ENCODE assay signal across 8 cellular contexts in the genomic region with DNA sequence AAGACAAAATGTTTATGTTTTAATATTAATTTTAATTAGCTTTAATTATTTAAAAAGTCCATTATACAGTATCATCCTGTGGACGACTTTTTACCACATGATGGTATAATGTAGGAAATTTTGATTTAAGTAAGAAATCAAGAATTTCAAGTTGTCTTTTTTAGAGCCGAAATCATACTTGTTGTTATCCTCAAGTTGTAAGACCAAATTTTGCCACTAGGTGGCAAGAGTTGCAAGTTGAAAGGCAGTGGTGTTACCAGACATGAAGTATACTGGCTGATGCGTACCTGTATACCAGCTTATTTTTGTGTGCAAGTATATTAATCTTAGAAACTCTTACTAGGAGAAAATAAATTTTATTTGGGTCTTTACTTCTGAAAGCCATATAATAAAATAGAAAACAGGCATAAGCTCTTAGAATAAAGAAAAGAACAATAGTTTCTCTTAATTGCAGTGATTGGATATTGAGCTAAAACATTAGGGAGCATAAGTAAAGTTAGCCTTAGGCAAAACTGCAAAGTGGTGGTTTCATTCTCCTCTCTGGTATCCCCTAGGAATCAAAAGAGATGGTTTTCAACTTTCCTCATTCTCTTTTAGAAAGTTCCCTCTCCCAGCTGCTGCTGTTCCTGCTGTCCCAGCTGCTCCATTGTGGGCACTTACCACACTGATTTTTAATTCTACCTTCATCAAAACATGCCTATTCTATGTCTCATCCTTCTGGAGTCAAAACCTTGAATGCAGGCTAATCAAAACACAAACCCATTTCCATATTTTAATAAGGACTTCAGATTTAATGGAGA.
DNase-seq lines count a peak whose midpoint lies in the region; ATAC-seq, FAIRE-seq and TF ChIP-seq lines count a peak whose summit lies in the region.

No MANE protein-coding gene starts in this region.

- RAD21 ChIA-PET in GM12878 (lab: Charles Lee; ENCODE audit: unreplicated experiment), result interaction anchor here (0.6 to 1.6 kb wide), 7 partner anchors 18 to 883 kb away, joined by 3 to 7 read pairs (median 3); no protein-coding TSS in a partner anchor

- CTCF ChIA-PET in GM12878 (lab: Yijun Ruan, JAX), result interaction anchor here (0.7 to 3.0 kb wide), 36 partner anchors 9 to 960 kb away, joined by 3 to 19 read pairs (median 4); no protein-coding TSS in a partner anchor

- in situ Hi-C loops in GM12878 (cut with MboI), result no loop called here

- peak; percentile 77 for ATAC-seq in GM19452 (IDR thresholded peaks at IDR 0.05; ENCODE audit: unreplicated experiment)
- peak; percentile 89 for ATAC-seq in HG03469 (IDR thresholded peaks at IDR 0.05; ENCODE audit: unreplicated experiment)
- ATAC-seq in GM12878, result peak; percentile 84

- H3K27ac ChIP-seq in GM12878 (ENCODE audit: control insufficient read depth, insufficient read depth), result no peak overlapping the region
- H3K27ac ChIP-seq in testis, result no peak overlapping the region

- H3K27me3 ChIP-seq in GM12878 (replicated peaks in 1 of 2; ENCODE audit: control insufficient read depth in 2 of 2, insufficient read depth in 2 of 2, low read length in 1 of 2) (no peaks in the 10 kb centered on the region), testis (no peaks in the 10 kb centered on the region)

- TF ChIP-seq RAD21 in GM12878 (IDR thresholded peaks at IDR 0.05; ENCODE audit: insufficient read depth, low read depth, low read length), result peak; percentile 58

- no peak overlapping the region for H2AFZ ChIP-seq in GM12878 (ENCODE audit: control insufficient read depth, low read depth, low read length)

- peak; percentile 64 for DNase-seq in EH (ENCODE audit: low read depth)
- peak; percentile 42 for DNase-seq in NCI-H510A treated with DMSO at 0.1 percent for 48 hours (lab: John Stamatoyannopoulos, UW)
- DNase-seq in GM12878 (ENCODE audit: low read depth, low spot score), result no peak
- peak; percentile 83 for DNase-seq in iris pigment epithelial cell (ENCODE audit: low read depth)
- peak; percentile 66 for DNase-seq in testis
- no peak for DNase-seq in activated CD8-positive, alpha-beta memory T cell treated with anti-CD3 and anti-CD28 coated beads for 24 hours

- 15% methylated on average over 3 of the region's 3 CpGs for WGBS in GM12878 (ENCODE audit: insufficient coverage, insufficient replicate concordance, low lambda C conversion rate, missing lambda C conversion rate)
- 13 to 21% methylated on average over 3 of the region's 3 CpGs for WGBS in testis, 2 donors

- H3K79me2 ChIP-seq in GM12878 (ENCODE audit: control insufficient read depth, insufficient read depth, low read length), result no peaks in the 10 kb centered on the region

- no peak for TF ChIP-seq EP300 in GM12878 (IDR thresholded peaks at IDR 0.05; ENCODE audit: borderline replicate concordance in 1 of 2, control insufficient read depth in 1 of 2, low read depth in 2 of 2, low read length in 2 of 2)

- H3K9ac ChIP-seq in GM12878 (ENCODE audit: control insufficient read depth, insufficient read depth, low read length), result no peak overlapping the region

- intact Hi-C loops in GM12878 (cut with micrococcal nuclease; ENCODE audit: unreplicated experiment) (loop anchor here (1.0 to 10.0 kb wide), 4 partner anchors 286 to 960 kb away; no protein-coding TSS in a partner anchor), testis (cut with DNase I; ENCODE audit: low total_unique reads) (no loop called here)

- SMC1A ChIA-PET in GM12878 (lab: Charles Lee; ENCODE audit: uncharacterized antibody, unreplicated experiment), result interaction anchor here (0.5 to 1.7 kb wide), 12 partner anchors 9 to 884 kb away, joined by 3 to 8 read pairs (median 3); no protein-coding TSS in a partner anchor

- no peaks in the 10 kb centered on the region for H3K36me3 ChIP-seq in GM12878 (ENCODE audit: control insufficient read depth in 2 of 2, insufficient read depth in 2 of 2, low read length in 1 of 2)
- no peaks in the 10 kb centered on the region for H3K36me3 ChIP-seq in testis (ENCODE audit: low read depth, missing control alignments)

- POLR2A ChIA-PET in GM12878 (lab: Charles Lee), result no interaction called here

- H4K20me1 ChIP-seq in GM12878 (ENCODE audit: control insufficient read depth, insufficient read depth), result no peaks in the 10 kb centered on the region

- FAIRE-seq in GM12878 (lab: Jason Lieb, UNC), result peak; percentile 68

- H3K4me1 ChIP-seq in GM12878 (ENCODE audit: control insufficient read depth, insufficient read depth, low read length), result no peaks in the 10 kb centered on the region
- H3K4me1 ChIP-seq in testis, result no peaks in the 10 kb centered on the region

- H3K9me3 ChIP-seq in GM12878 (replicated peaks; ENCODE audit: control insufficient read depth, insufficient read depth, low read length) (no peaks in the 10 kb centered on the region), testis (no peaks in the 10 kb centered on the region)

- H3K4me3 ChIP-seq in GM12878, result no peak overlapping the region
- no peak overlapping the region for H3K4me3 ChIP-seq in testis

- TF ChIP-seq CTCF in GM12878 (IDR thresholded peaks at IDR 0.05 in 2 of 3, conservative IDR thresholded peaks at IDR 0.05 in 1 of 3; ENCODE audit: control insufficient read depth in 2 of 3, extremely low read depth in 1 of 3, insufficient read depth in 1 of 3, low read depth in 3 of 3, low read length in 3 of 3), result peak; percentile 58 to 60 (median 60)
- TF ChIP-seq CTCF in testis (IDR thresholded peaks at IDR 0.05), result peak; percentile 33 to 80 (median 69)

- H3K4me2 ChIP-seq in GM12878 (ENCODE audit: control insufficient read depth, insufficient read depth), result no peak overlapping the region

- TF ChIP-seq POLR2A in GM12878 (IDR thresholded peaks at IDR 0.05; ENCODE audit: low read depth, low read length), result no peak
- TF ChIP-seq POLR2A in testis (IDR thresholded peaks at IDR 0.05), result no peak

- no TSS peak for BruUV-seq in GM12878 (replicated peaks; lab: Mats Ljungman, UMichigan)

TF ChIP-seq in GM12878, 131 proteins besides CTCF, POLR2A, EP300 and RAD21:
- no peak for TF ChIP-seq SRF (IDR thresholded peaks at IDR 0.05; ENCODE audit: low read depth in 2 of 2, low read length in 2 of 2)
- TF ChIP-seq POU2F2 (IDR thresholded peaks at IDR 0.05; ENCODE audit: borderline replicate concordance, low read depth, low read length), result no peak
- TF ChIP-seq NR2C2 (IDR thresholded peaks at IDR 0.05; ENCODE audit: borderline replicate concordance, control insufficient read depth, insufficient read length, low read depth), result no peak
- peak; percentile 16; the same call in 1 of the 2 replicates for TF ChIP-seq SMC3 (IDR thresholded peaks at IDR 0.05; ENCODE audit: borderline replicate concordance, low read length)

Comparison
In these comparisons a context has a peak if more than half of its experiments do, and no peak if none do; other contexts are left out.
1. DNase-seq: peak in EH (single experiment), NCI-H510A treated with DMSO at 0.1 percent for 48 hours (single experiment), iris pigment epithelial cell (single experiment) and testis (single experiment); none in GM12878 (single experiment) and activated CD8-positive, alpha-beta memory T cell treated with anti-CD3 and anti-CD28 coated beads for 24 hours (single experiment).
2. Peak in every context shown above with its lines, with median percentiles within 50 percentile points of each other: ATAC-seq.